Comparison of ENCODE assay signal across 1 cellular context in genomic region chr4:24382381-24382780, GRCh38.
TF ChIP-seq lines count a peak whose summit lies in the region.

No MANE protein-coding gene starts in this region.

TF ChIP-seq in HepG2, 621 proteins besides CTCF, POLR2A, EP300 and RAD21 (continued from another document):
- TF ChIP-seq ARID5B (CRISPR knock-in tag; IDR thresholded peaks at IDR 0.05): peak; percentile 14; the same call in 1 of the 2 replicates
TF ChIP-seq in HepG2: peak in this region for 8.
